Comparison of ENCODE assay signal across 14 cellular contexts in the genomic region with DNA sequence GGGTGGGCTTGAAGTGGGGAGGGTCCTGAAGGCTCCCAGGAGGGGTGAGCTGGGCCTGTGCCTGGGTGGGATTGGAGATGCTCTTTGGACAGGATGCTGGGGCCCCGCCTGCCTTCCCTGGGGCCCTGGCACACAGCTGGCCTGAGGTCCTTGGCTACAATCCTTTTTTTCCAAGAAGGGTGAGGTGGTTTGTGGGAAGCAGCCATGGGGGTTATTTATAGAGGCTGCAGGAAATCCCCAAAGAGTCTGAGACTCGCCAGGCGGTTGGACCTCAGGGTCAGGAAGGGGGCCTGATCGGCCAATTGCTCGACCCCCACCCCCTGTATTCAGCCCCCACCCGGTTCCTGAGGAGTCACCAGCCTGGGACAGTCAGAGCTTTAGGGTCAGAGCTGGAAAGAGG. TPM values are rescaled to one million over a fixed set of nuclear protein-coding genes. Genes with fewer than 3 reads are reported as not detected.
DNase-seq lines count a peak whose midpoint lies in the region; ATAC-seq and TF ChIP-seq lines count a peak whose summit lies in the region.
"Had no signal": no experiment of that assay in that cellular context is flagged by ENCODE, and none has a peak within 500 bp of the region (broad histone marks: within the 10 kb centered on the region; RNA-seq: fewer than 3 reads in every experiment).

No MANE protein-coding gene starts in this region.

- no peaks in the 10 kb centered on the region for H3K36me3 ChIP-seq in ACC112 (ENCODE audit: insufficient read depth, low read length)
- H3K36me3 ChIP-seq in parathyroid adenoma (ENCODE audit: control insufficient read depth, insufficient read depth, low read length), result no peaks in the 10 kb centered on the region
- no peaks in the 10 kb centered on the region for H3K36me3 ChIP-seq in naive thymus-derived CD4-positive, alpha-beta T cell (ENCODE audit: control insufficient read depth in 2 of 3, insufficient read depth in 3 of 3, low read length in 3 of 3)

- H3K27me3 ChIP-seq in ACC112 (ENCODE audit: insufficient read depth, low read length) (no peaks in the 10 kb centered on the region), parathyroid adenoma (ENCODE audit: control insufficient read depth, insufficient read depth, low read length) (no peaks in the 10 kb centered on the region)
- peaks cover 0 to 2% of the 10 kb centered on the region in 2 donors for H3K27me3 ChIP-seq in naive thymus-derived CD4-positive, alpha-beta T cell (ENCODE audit: control insufficient read depth in 2 of 2, insufficient read depth in 2 of 2, low read length in 2 of 2)

- peaks cover 0 to 23% (median 6%) of the 10 kb centered on the region in 7 donors for H3K4me1 Mint-ChIP-seq in naive thymus-derived CD4-positive, alpha-beta T cell
- H3K4me1 Mint-ChIP-seq in T-helper 2 cell treated with Interferon-gamma antibody and Interleukin-4, amounts not matched to agents 5 μg/mL and 100 μg/mL, for 36 hours (ENCODE audit: low read depth), result peaks cover 15% of the 10 kb centered on the region

- POLR2A ChIA-PET in naive thymus-derived CD4-positive, alpha-beta T cell (lab: Charles Lee), result interaction anchor here (1.0 kb wide), 1 partner anchor 37 kb away, joined by 3 read pairs; no protein-coding TSS in a partner anchor

- ATAC-seq in naive thymus-derived CD4-positive, alpha-beta T cell, result no peak

- peaks cover 0 to 2% (median 0%) of the 10 kb centered on the region in 5 donors for H3K36me3 Mint-ChIP-seq in naive thymus-derived CD4-positive, alpha-beta T cell
- H3K36me3 Mint-ChIP-seq in T-helper 2 cell treated with Interferon-gamma antibody and Interleukin-4, amounts not matched to agents 5 μg/mL and 100 μg/mL, for 36 hours (ENCODE audit: low read depth), result peaks cover 2% of the 10 kb centered on the region

- peak; percentile 90 for DNase-seq in RPMI7951 (ENCODE audit: low read depth)
- peak; percentile 23 for DNase-seq in glomerular visceral epithelial cell (ENCODE audit: extremely low spot score)
- DNase-seq in naive thymus-derived CD4-positive, alpha-beta T cell, result no peak
- no peak for DNase-seq in T-helper 2 cell treated with Interferon-gamma antibody and Interleukin-4, amounts not matched to agents 5 μg/mL and 100 μg/mL, for 36 hours (ENCODE audit: low spot score)
- DNase-seq in H4 (ENCODE audit: low spot score), result no peak
- DNase-seq in NCI-H187 (lab: John Stamatoyannopoulos, UW), result no peak
- DNase-seq: activated CD4-positive, alpha-beta memory T cell treated with anti-CD3 and anti-CD28 coated beads for 36 hours; activated effector memory CD4-positive, alpha-beta T cell treated with anti-CD3 and anti-CD28 coated beads, Interleukin-2, amount 50 U/mL, for 16 hours; NCI-H226 had no signal

- no peak overlapping the region for H3K4me2 ChIP-seq in parathyroid adenoma (ENCODE audit: low read length)
- H3K4me2 ChIP-seq: smooth muscle cell had no signal

- no peak overlapping the region for H2AFZ ChIP-seq in ACC112 (ENCODE audit: low read length, unreplicated experiment)
- no peak overlapping the region for H2AFZ ChIP-seq in parathyroid adenoma

- CTCF ChIA-PET in naive thymus-derived CD4-positive, alpha-beta T cell (lab: Charles Lee), result interaction anchor here (0.7 to 1.6 kb wide), 4 partner anchors 24 to 117 kb away, joined by 3 to 5 read pairs (median 4); partner anchors contain the start of gene MVB12A

- H3K4me3 Mint-ChIP-seq in naive thymus-derived CD4-positive, alpha-beta T cell, result no peak overlapping the region
- no peak overlapping the region for H3K4me3 Mint-ChIP-seq in T-helper 2 cell treated with Interferon-gamma antibody and Interleukin-4, amounts not matched to agents 5 μg/mL and 100 μg/mL, for 36 hours
- H3K4me3 Mint-ChIP-seq: activated CD4-positive, alpha-beta memory T cell treated with anti-CD3 and anti-CD28 coated beads for 36 hours had no signal

- H3K4me1 ChIP-seq in ACC112 (ENCODE audit: control insufficient read depth, insufficient read depth, low read length, unreplicated experiment) (peaks cover 12% of the 10 kb centered on the region), parathyroid adenoma (no peaks in the 10 kb centered on the region)
- peaks cover 0 to 5% of the 10 kb centered on the region in 2 donors for H3K4me1 ChIP-seq in naive thymus-derived CD4-positive, alpha-beta T cell (ENCODE audit: control insufficient read depth in 2 of 2, insufficient read depth in 2 of 2, low read length in 2 of 2)

- H3K27ac ChIP-seq in ACC112 (ENCODE audit: low read depth, low read length) (peak overlapping the region; percentile 36; the same call in 1 of the 2 replicates), parathyroid adenoma (peak overlapping the region; percentile 63)
- no peak overlapping the region for H3K27ac ChIP-seq in naive thymus-derived CD4-positive, alpha-beta T cell (ENCODE audit: low read depth, low read length)

- no peak for TF ChIP-seq CTCF in parathyroid adenoma (IDR thresholded peaks at IDR 0.05)

- no peaks in the 10 kb centered on the region for H3K9me3 ChIP-seq in parathyroid adenoma (ENCODE audit: control insufficient read depth, low read length)
- no peaks in the 10 kb centered on the region for H3K9me3 ChIP-seq in naive thymus-derived CD4-positive, alpha-beta T cell (ENCODE audit: control insufficient read depth in 2 of 3, low read length in 3 of 3)

- H3K79me2 ChIP-seq in ACC112 (ENCODE audit: control insufficient read depth, insufficient read depth, low read length, unreplicated experiment), result no peaks in the 10 kb centered on the region
- H3K79me2 ChIP-seq in parathyroid adenoma, result no peaks in the 10 kb centered on the region

- H3K9ac ChIP-seq in parathyroid adenoma, result no peak overlapping the region

- H3K4me3 ChIP-seq in ACC112 (ENCODE audit: low read depth, low read length) (no peak overlapping the region), parathyroid adenoma (ENCODE audit: low read depth, low read length) (no peak overlapping the region)
- no peak overlapping the region for H3K4me3 ChIP-seq in naive thymus-derived CD4-positive, alpha-beta T cell (ENCODE audit: low read length)
- H3K4me3 ChIP-seq: smooth muscle cell had no signal

- intact Hi-C loops in naive thymus-derived CD4-positive, alpha-beta T cell (cut with micrococcal nuclease), result loop anchor here in 1 of 2 donors (2.0 kb wide), 1 partner anchor 19 kb away; no protein-coding TSS in a partner anchor

- H3K27ac Mint-ChIP-seq in naive thymus-derived CD4-positive, alpha-beta T cell, result no peak overlapping the region
- no peak overlapping the region for H3K27ac Mint-ChIP-seq in T-helper 2 cell treated with Interferon-gamma antibody and Interleukin-4, amounts not matched to agents 5 μg/mL and 100 μg/mL, for 36 hours
- H3K27ac Mint-ChIP-seq: activated CD4-positive, alpha-beta memory T cell treated with anti-CD3 and anti-CD28 coated beads for 36 hours had no signal

- H3K9me3 Mint-ChIP-seq in naive thymus-derived CD4-positive, alpha-beta T cell, result peaks cover 0 to 1% (median 0%) of the 10 kb centered on the region in 11 donors
- no peaks in the 10 kb centered on the region for H3K9me3 Mint-ChIP-seq in T-helper 2 cell treated with Interferon-gamma antibody and Interleukin-4, amounts not matched to agents 5 μg/mL and 100 μg/mL, for 36 hours
- H3K9me3 Mint-ChIP-seq: activated CD4-positive, alpha-beta memory T cell treated with anti-CD3 and anti-CD28 coated beads for 36 hours had no signal

- peaks cover 4 to 20% (median 13%) of the 10 kb centered on the region in 5 donors for H3K27me3 Mint-ChIP-seq in naive thymus-derived CD4-positive, alpha-beta T cell
- peaks cover 11% of the 10 kb centered on the region for H3K27me3 Mint-ChIP-seq in T-helper 2 cell treated with Interferon-gamma antibody and Interleukin-4, amounts not matched to agents 5 μg/mL and 100 μg/mL, for 36 hours (ENCODE audit: low read depth)

RNA-seq across cellular contexts. Expression of gene GTPBP3, which starts 10.0 kb away (rescaled TPM):
- total RNA-seq in RPMI7951 (2014; rRNA removed; shearing (Covaris generic)), result 15.4 and 17.7 TPM in 2 replicates
- total RNA-seq in naive thymus-derived CD4-positive, alpha-beta T cell, result 10 to 100 TPM; 29.6 to 59.8 (median 40.4) TPM
- 10 to 100 TPM in 1 of 2 donors, 1 to 10 TPM in 1; 5.1 to 15.9 TPM for polyA plus RNA-seq in naive thymus-derived CD4-positive, alpha-beta T cell
- total RNA-seq in H4 (2014; rRNA removed; shearing (Covaris generic)), result 10.2 and 21.7 TPM in 2 replicates

RNA-seq across cellular contexts. Expression of gene ANO8, which starts 12.7 kb away (rescaled TPM):
- 2.9 and 3.7 TPM in 2 replicates for total RNA-seq in RPMI7951 (2014; rRNA removed; shearing (Covaris generic))
- 10 to 100 TPM; 12.9 to 22.3 (median 16.9) TPM for total RNA-seq in naive thymus-derived CD4-positive, alpha-beta T cell
- polyA plus RNA-seq in naive thymus-derived CD4-positive, alpha-beta T cell, result under 1 TPM; 0.26 to 0.30 TPM
- total RNA-seq in H4 (2014; rRNA removed; shearing (Covaris generic)), result 1.4 and 3.2 TPM in 2 replicates

RNA-seq across cellular contexts. Expression of gene PLVAP, which starts 29.8 kb away (rescaled TPM):
- total RNA-seq in RPMI7951 (2014; rRNA removed; shearing (Covaris generic)), result not detected in 2 replicates
- under 1 TPM in 3 of 5 experiments, not detected in 2; 0.24 to 0.43 (median 0.42) TPM for total RNA-seq in naive thymus-derived CD4-positive, alpha-beta T cell
- polyA plus RNA-seq in naive thymus-derived CD4-positive, alpha-beta T cell, result not detected
- total RNA-seq in H4 (2014; rRNA removed; shearing (Covaris generic)), result not detected in 2 replicates
- total RNA-seq: bronchial epithelial cell, fibroblast of lung, smooth muscle cell had no signal
- polyA plus RNA-seq: fibroblast of lung, smooth muscle cell had no signal

RNA-seq across cellular contexts. Expression of gene DDA1, which starts 38.0 kb away (rescaled TPM):
- 20.2 and 25.9 TPM in 2 replicates for total RNA-seq in RPMI7951 (2014; rRNA removed; shearing (Covaris generic))
- 10 to 100 TPM; 31.6 to 41.9 (median 39.5) TPM for total RNA-seq in naive thymus-derived CD4-positive, alpha-beta T cell
- 10 to 100 TPM; 19.7 to 30.9 TPM for polyA plus RNA-seq in naive thymus-derived CD4-positive, alpha-beta T cell
- 20.0 and 34.3 TPM in 2 replicates for total RNA-seq in H4 (2014; rRNA removed; shearing (Covaris generic))

RNA-seq across cellular contexts. Expression of gene MRPL34, which starts 41.7 kb away (rescaled TPM):
- total RNA-seq in RPMI7951 (2014; rRNA removed; shearing (Covaris generic)), result 77.3 and 79.5 TPM in 2 replicates
- 10 to 100 TPM; 37.0 to 76.0 (median 73.3) TPM for total RNA-seq in naive thymus-derived CD4-positive, alpha-beta T cell
- 100 to 1,000 TPM; 203 to 217 TPM for polyA plus RNA-seq in naive thymus-derived CD4-positive, alpha-beta T cell
- 48.0 and 76.2 TPM in 2 replicates for total RNA-seq in H4 (2014; rRNA removed; shearing (Covaris generic))

Comparison
In these comparisons a context has a peak if more than half of its experiments do, and no peak if none do; other contexts are left out.
1. DNase-seq: peak in RPMI7951 (single experiment) and glomerular visceral epithelial cell (single experiment); none in naive thymus-derived CD4-positive, alpha-beta T cell (0 of 9), T-helper 2 cell treated with Interferon-gamma antibody and Interleukin-4, amounts not matched to agents 5 μg/mL and 100 μg/mL, for 36 hours (single experiment), H4 (single experiment) and NCI-H187 (0 of 2).